27 cellular contexts compared by ENCODE assay signal in genomic region chr7:157494506-157495176, GRCh38.
A peak's percentile ranks its signal among the peaks of the same experiment; 100 is the strongest.
DNase-seq lines count a peak whose midpoint lies in the region; ATAC-seq, FAIRE-seq and TF ChIP-seq lines count a peak whose summit lies in the region.
"Had no signal": no experiment of that assay in that cellular context is flagged by ENCODE, and none has a peak within 500 bp of the region (broad histone marks: within the 10 kb centered on the region; RNA-seq: fewer than 3 reads in every experiment).

No MANE protein-coding gene starts in this region.

- DNase-seq in activated CD8-positive, alpha-beta T cell treated with anti-CD3 and anti-CD28 coated beads, Interleukin-2, amount 10 ng/mL, durations not matched to agents 7 days and 5 days: peak; percentile 17
- DNase-seq in activated CD8-positive, alpha-beta T cell treated with anti-CD3 and anti-CD28 coated beads for 36 hours: no peak
- DNase-seq in stimulated activated naive CD8-positive, alpha-beta T cell treated with anti-CD3 and anti-CD28 coated beads, Interleukin-15, Interleukin-2, amounts not matched to agents 100 U/mL and 50 U/mL, for 24 hours: no peak
- peak; percentile 43 for DNase-seq in islet precursor cell
- peak; percentile 59 for DNase-seq in upper lobe of right lung
- no peak for DNase-seq in HepG2 (ENCODE audit: low spot score)
- DNase-seq: activated naive CD4-positive, alpha-beta T cell; BE2C; cortex of kidney; DMS79; GF-D8; GM23248; hippocampal formation; immature natural killer cell; midbrain; NCI-H1105; NCI-H2029; nephron progenitor cell; SK-N-SH; T-helper 9 cell; WERI-Rb-1 had no signal

- no peak overlapping the region for H3K4me2 ChIP-seq in HepG2 (ENCODE audit: low read depth, low read length)
- H3K4me2 ChIP-seq: SK-N-SH had no signal

- H3K36me3 ChIP-seq in upper lobe of right lung (no peaks in the 10 kb centered on the region), HepG2 (replicated peaks in 1 of 2; ENCODE audit: control insufficient read depth in 1 of 2, insufficient read depth in 2 of 2, low read length in 2 of 2) (no peaks in the 10 kb centered on the region)
- H3K36me3 ChIP-seq: BE2C, gastroesophageal sphincter, right lobe of liver, WERI-Rb-1 had no signal

- no TSS peak for BruUV-seq in HepG2 (replicated peaks; lab: Mats Ljungman, UMichigan)

- no peak overlapping the region for H2AFZ ChIP-seq in HepG2 (ENCODE audit: low read length)
- H2AFZ ChIP-seq: GM23248 had no signal

- H3K27ac ChIP-seq in upper lobe of right lung (no peak overlapping the region), HepG2 (ENCODE audit: extremely low read length, insufficient read depth, low read length) (no peak overlapping the region)
- H3K27ac ChIP-seq: gastroesophageal sphincter, GM23248, right lobe of liver, WERI-Rb-1 had no signal

- no peak overlapping the region for H3K27ac Mint-ChIP-seq in activated CD8-positive, alpha-beta T cell treated with anti-CD3 and anti-CD28 coated beads, Interleukin-2, amount 10 ng/mL, durations not matched to agents 7 days and 5 days
- H3K27ac Mint-ChIP-seq in activated CD8-positive, alpha-beta T cell treated with anti-CD3 and anti-CD28 coated beads for 36 hours: no peak overlapping the region
- peak overlapping the region; percentile 14 for H3K27ac Mint-ChIP-seq in stimulated activated naive CD8-positive, alpha-beta T cell treated with anti-CD3 and anti-CD28 coated beads, Interleukin-15, Interleukin-2, amounts not matched to agents 100 ng/mL and 50 ng/mL, for 24 hours
- H3K27ac Mint-ChIP-seq: IgD-negative memory B cell, immature natural killer cell, nephron progenitor cell had no signal

- no peak for TF ChIP-seq POLR2A in HepG2 (IDR thresholded peaks at IDR 0.05; ENCODE audit: insufficient read depth in 1 of 2, low read depth in 2 of 2, low read length in 2 of 2)

- H4K20me1 ChIP-seq in HepG2 (ENCODE audit: insufficient read depth, low read length): 0 out of 2 replicates have a peak, but pooled peaks cover under 1% of the 10 kb centered on the region

- peaks cover 40% of the 10 kb centered on the region for H3K4me1 Mint-ChIP-seq in activated CD8-positive, alpha-beta T cell treated with anti-CD3 and anti-CD28 coated beads, Interleukin-2, amount 10 ng/mL, durations not matched to agents 7 days and 5 days (ENCODE audit: low read depth)
- H3K4me1 Mint-ChIP-seq in activated CD8-positive, alpha-beta T cell treated with anti-CD3 and anti-CD28 coated beads for 36 hours (ENCODE audit: low read depth): peaks cover 44% of the 10 kb centered on the region
- peaks cover 66% of the 10 kb centered on the region for H3K4me1 Mint-ChIP-seq in stimulated activated naive CD8-positive, alpha-beta T cell treated with anti-CD3 and anti-CD28 coated beads, Interleukin-15, Interleukin-2, amounts not matched to agents 100 ng/mL and 50 ng/mL, for 24 hours (ENCODE audit: low read depth)

- no peak for FAIRE-seq in HepG2 (lab: Jason Lieb, UNC)
- FAIRE-seq: endometrium had no signal

- peaks cover 18% of the 10 kb centered on the region for H3K27me3 Mint-ChIP-seq in activated CD8-positive, alpha-beta T cell treated with anti-CD3 and anti-CD28 coated beads, Interleukin-2, amount 10 ng/mL, durations not matched to agents 7 days and 5 days (ENCODE audit: low read depth)
- peaks cover 19% of the 10 kb centered on the region for H3K27me3 Mint-ChIP-seq in activated CD8-positive, alpha-beta T cell treated with anti-CD3 and anti-CD28 coated beads for 36 hours
- peaks cover 22% of the 10 kb centered on the region for H3K27me3 Mint-ChIP-seq in stimulated activated naive CD8-positive, alpha-beta T cell treated with anti-CD3 and anti-CD28 coated beads, Interleukin-15, Interleukin-2, amounts not matched to agents 100 ng/mL and 50 ng/mL, for 24 hours

- H3K4me3 ChIP-seq in upper lobe of right lung (no peak overlapping the region), HepG2 (replicated peaks in 1 of 3; ENCODE audit: insufficient read depth in 1 of 3, low read depth in 2 of 3, low read length in 3 of 3) (no peak overlapping the region)
- H3K4me3 ChIP-seq: gastroesophageal sphincter, GM23248, right lobe of liver had no signal

- no peak overlapping the region for H3K9ac ChIP-seq in HepG2 (ENCODE audit: insufficient read depth, low read depth, low read length)
- H3K9ac ChIP-seq: GM23248, SK-N-SH had no signal

- in situ Hi-C loops in HepG2 (cut with HindIII; ENCODE audit: extremely low pct_ligation_motif_present, low pct_unique_long_range_greater_than_20kb): no loop called here

- no peaks in the 10 kb centered on the region for H3K4me1 ChIP-seq in upper lobe of right lung
- H3K4me1 ChIP-seq in HepG2 (ENCODE audit: insufficient read depth, low read length): no peaks in the 10 kb centered on the region
- H3K4me1 ChIP-seq: BE2C, gastroesophageal sphincter, right lobe of liver had no signal

- H3K9me3 ChIP-seq in upper lobe of right lung (no peaks in the 10 kb centered on the region), HepG2 (ENCODE audit: low read length) (peaks cover 6% of the 10 kb centered on the region; the same call in 1 of the 2 replicates)
- H3K9me3 ChIP-seq: BE2C, right lobe of liver had no signal

- H3K27me3 ChIP-seq in upper lobe of right lung (no peaks in the 10 kb centered on the region), HepG2 (ENCODE audit: control insufficient read depth in 1 of 2, insufficient read depth in 2 of 2, low read length in 2 of 2) (peaks cover 2 to 51% of the 10 kb centered on the region in 2 experiments; a peak in 3 of 5 replicates)
- H3K27me3 ChIP-seq: BE2C, right lobe of liver had no signal

- H3K9me3 Mint-ChIP-seq in activated CD8-positive, alpha-beta T cell treated with anti-CD3 and anti-CD28 coated beads, Interleukin-2, amount 10 ng/mL, durations not matched to agents 7 days and 5 days (ENCODE audit: insufficient read depth): peaks cover 18% of the 10 kb centered on the region
- peaks cover 14% of the 10 kb centered on the region for H3K9me3 Mint-ChIP-seq in activated CD8-positive, alpha-beta T cell treated with anti-CD3 and anti-CD28 coated beads for 36 hours
- peaks cover 10% of the 10 kb centered on the region for H3K9me3 Mint-ChIP-seq in stimulated activated naive CD8-positive, alpha-beta T cell treated with anti-CD3 and anti-CD28 coated beads, Interleukin-15, Interleukin-2, amounts not matched to agents 100 ng/mL and 50 ng/mL, for 24 hours

- no peak for TF ChIP-seq RAD21 in HepG2 (CRISPR knock-in tag; IDR thresholded peaks at IDR 0.05)

- 9% methylated on average over 6 of the region's 12 CpGs for WGBS in HepG2 (ENCODE audit: low lambda C conversion rate)

- no peaks in the 10 kb centered on the region for H3K79me2 ChIP-seq in HepG2 (ENCODE audit: insufficient read depth, low read length)

- CTCF ChIA-PET in activated CD8-positive, alpha-beta T cell treated with anti-CD3 and anti-CD28 coated beads, Interleukin-2, amount 10 ng/mL, durations not matched to agents 7 days and 5 days (lab: Charles Lee): no interaction called here
- CTCF ChIA-PET in activated CD8-positive, alpha-beta T cell treated with anti-CD3 and anti-CD28 coated beads for 36 hours (lab: Charles Lee): interaction anchor here (2.5 kb wide), 1 partner anchor 20 kb away, joined by 7 read pairs; no protein-coding TSS in a partner anchor
- CTCF ChIA-PET in HepG2 (lab: Yijun Ruan, JAX; ENCODE audit: low intra/inter-chr PET ratio, low total read pairs): no interaction called here

- intact Hi-C loops in activated CD8-positive, alpha-beta T cell treated with anti-CD3 and anti-CD28 coated beads for 36 hours (cut with micrococcal nuclease): loop anchor here (5.0 kb wide), 1 partner anchor 78 kb away; no protein-coding TSS in a partner anchor
- intact Hi-C loops in upper lobe of right lung (cut with DNase I): no loop called here
- intact Hi-C loops in HepG2 (cut with micrococcal nuclease; ENCODE audit: unreplicated experiment): no loop called here

- TF ChIP-seq EP300 in HepG2 (IDR thresholded peaks at IDR 0.05; ENCODE audit: low read depth in 2 of 2, low read length in 2 of 2) (no peak), HepG2 (CRISPR knock-in tag; IDR thresholded peaks at IDR 0.05; ENCODE audit: borderline replicate concordance) (no peak)

- peaks cover 29% of the 10 kb centered on the region for H3K36me3 Mint-ChIP-seq in activated CD8-positive, alpha-beta T cell treated with anti-CD3 and anti-CD28 coated beads, Interleukin-2, amount 10 ng/mL, durations not matched to agents 7 days and 5 days (ENCODE audit: low read depth)
- H3K36me3 Mint-ChIP-seq in activated CD8-positive, alpha-beta T cell treated with anti-CD3 and anti-CD28 coated beads for 36 hours (ENCODE audit: low read depth): no peaks in the 10 kb centered on the region
- H3K36me3 Mint-ChIP-seq in stimulated activated naive CD8-positive, alpha-beta T cell treated with anti-CD3 and anti-CD28 coated beads, Interleukin-15, Interleukin-2, amounts not matched to agents 100 ng/mL and 50 ng/mL, for 24 hours (ENCODE audit: low read depth): peaks cover 8% of the 10 kb centered on the region

- no peak for TF ChIP-seq CTCF in activated CD8-positive, alpha-beta T cell treated with anti-CD3 and anti-CD28 coated beads for 36 hours (IDR thresholded peaks at IDR 0.05)
- TF ChIP-seq CTCF in upper lobe of right lung (IDR thresholded peaks at IDR 0.05) (no peak), HepG2 (CRISPR knock-in tag; IDR thresholded peaks at IDR 0.05) (no peak)

- POLR2A ChIA-PET in activated CD8-positive, alpha-beta T cell treated with anti-CD3 and anti-CD28 coated beads, Interleukin-2, amount 10 ng/mL, durations not matched to agents 7 days and 5 days (lab: Charles Lee): no interaction called here
- POLR2A ChIA-PET in activated CD8-positive, alpha-beta T cell treated with anti-CD3 and anti-CD28 coated beads for 36 hours (lab: Charles Lee): interaction anchor here (1.2 kb wide), 1 partner anchor 10 kb away, joined by 4 read pairs; no protein-coding TSS in a partner anchor
- POLR2A ChIA-PET in HepG2 (lab: Yijun Ruan, JAX): no interaction called here

- ATAC-seq in activated CD8-positive, alpha-beta T cell treated with anti-CD3 and anti-CD28 coated beads, Interleukin-2, amount 10 ng/mL, durations not matched to agents 7 days and 5 days: no peak
- no peak for ATAC-seq in activated CD8-positive, alpha-beta T cell treated with anti-CD3 and anti-CD28 coated beads for 36 hours
- ATAC-seq in stimulated activated naive CD8-positive, alpha-beta T cell treated with anti-CD3 and anti-CD28 coated beads, Interleukin-15, Interleukin-2, amounts not matched to agents 100 U/mL and 50 U/mL, for 24 hours: no peak
- ATAC-seq in upper lobe of right lung: no peak
- ATAC-seq in HepG2: no peak
- ATAC-seq in HG03139 (IDR thresholded peaks at IDR 0.05; ENCODE audit: unreplicated experiment): no peak
- ATAC-seq: gastroesophageal sphincter, right lobe of liver had no signal

- H3K4me3 Mint-ChIP-seq in activated CD8-positive, alpha-beta T cell treated with anti-CD3 and anti-CD28 coated beads, Interleukin-2, amount 10 ng/mL, durations not matched to agents 7 days and 5 days: no peak overlapping the region
- H3K4me3 Mint-ChIP-seq in activated CD8-positive, alpha-beta T cell treated with anti-CD3 and anti-CD28 coated beads for 36 hours: no peak overlapping the region
- H3K4me3 Mint-ChIP-seq in stimulated activated naive CD8-positive, alpha-beta T cell treated with anti-CD3 and anti-CD28 coated beads, Interleukin-15, Interleukin-2, amounts not matched to agents 100 ng/mL and 50 ng/mL, for 24 hours: peak overlapping the region; percentile 17
- H3K4me3 Mint-ChIP-seq: IgD-negative memory B cell, immature natural killer cell, nephron progenitor cell had no signal

TF ChIP-seq in HepG2, 621 proteins besides CTCF, POLR2A, EP300 and RAD21 (continues in another document):
- TF ChIP-seq POLR2AphosphoS5 (IDR thresholded peaks at IDR 0.05; ENCODE audit: low read depth, low read length): no peak

Comparison
In these comparisons a context has a peak if more than half of its experiments do, and no peak if none do; other contexts are left out.
1. DNase-seq: peak in activated CD8-positive, alpha-beta T cell treated with anti-CD3 and anti-CD28 coated beads, Interleukin-2, amount 10 ng/mL, durations not matched to agents 7 days and 5 days (single experiment), islet precursor cell (single experiment) and upper lobe of right lung (single experiment); none in activated CD8-positive, alpha-beta T cell treated with anti-CD3 and anti-CD28 coated beads for 36 hours (single experiment), stimulated activated naive CD8-positive, alpha-beta T cell treated with anti-CD3 and anti-CD28 coated beads, Interleukin-15, Interleukin-2, amounts not matched to agents 100 U/mL and 50 U/mL, for 24 hours (single experiment) and HepG2 (single experiment).